ENCODE assay signal across 7 cellular contexts in genomic region chr1:53982034-53982761, GRCh38. TPM values are rescaled to one million over a fixed set of nuclear protein-coding genes. Genes with fewer than 3 reads are reported as not detected.
DNase-seq lines count a peak whose midpoint lies in the region; ATAC-seq and TF ChIP-seq lines count a peak whose summit lies in the region.

No MANE protein-coding gene starts in this region.

- H3K4me2 ChIP-seq in Karpas-422 (ENCODE audit: low read depth, low read length, poor library complexity, severe bottlenecking) = peak overlapping the region; percentile 6

- no peaks in the 10 kb centered on the region for H3K79me2 ChIP-seq in Karpas-422 (ENCODE audit: low read length)

- TF ChIP-seq CTCF in astrocyte of the spinal cord (IDR thresholded peaks at IDR 0.05; ENCODE audit: low read depth, low read length) (no peak), spleen (IDR thresholded peaks at IDR 0.05 in 8 of 11, conservative IDR thresholded peaks at IDR 0.05 in 3 of 11) (no peak)

- no peak for DNase-seq in Karpas-422
- DNase-seq in astrocyte of the spinal cord (ENCODE audit: low read depth, low spot score) = peak; percentile 22
- DNase-seq in islet precursor cell = peak; percentile 74
- DNase-seq in spleen = no peak
- no peak for DNase-seq in RKO (ENCODE audit: low spot score)
- no peak for DNase-seq in LoVo (ENCODE audit: low spot score)

- no peaks in the 10 kb centered on the region for H3K9me3 ChIP-seq in Karpas-422 (ENCODE audit: low read length)
- H3K9me3 ChIP-seq in spleen = no peaks in the 10 kb centered on the region

- H3K4me1 ChIP-seq in Karpas-422 (ENCODE audit: low read length) = peaks cover 10% of the 10 kb centered on the region
- H3K4me1 ChIP-seq in spleen = peaks cover 0 to 14% (median 8%) of the 10 kb centered on the region in 6 donors

- 45 to 48% (median 46%) methylated on average over 20 of the region's 20 CpGs for WGBS in spleen, 5 donors

- H3K27me3 ChIP-seq in Karpas-422 (ENCODE audit: low read length) (no peaks in the 10 kb centered on the region), spleen (replicated peaks in 1 of 7) (peaks cover 0 to 5% (median 0%) of the 10 kb centered on the region in 7 donors)

- H3K27ac ChIP-seq in Karpas-422 (ENCODE audit: low read length) (no peak overlapping the region), spleen (peak overlapping the region in 2 of 8 donors; percentile 26 to 53)

- no peak overlapping the region for H3K9ac ChIP-seq in Karpas-422 (ENCODE audit: low read length)

- H4K20me1 ChIP-seq in Karpas-422 (ENCODE audit: insufficient read depth, low read depth, low read length) = no peaks in the 10 kb centered on the region

- no peak for ATAC-seq in GM19463 (IDR thresholded peaks at IDR 0.05; ENCODE audit: unreplicated experiment)

- no peak for TF ChIP-seq POLR2A in spleen (IDR thresholded peaks at IDR 0.05)

- no peaks in the 10 kb centered on the region for H3K36me3 ChIP-seq in Karpas-422 (ENCODE audit: insufficient read depth, low read length)
- no peaks in the 10 kb centered on the region for H3K36me3 ChIP-seq in spleen

- intact Hi-C loops in spleen (cut with DNase I; ENCODE audit: low total_unique reads) = no loop called here

- no peaks in the 10 kb centered on the region for H3K9me2 ChIP-seq in Karpas-422 (replicated peaks; ENCODE audit: insufficient read depth, low read length)

- H3K4me3 ChIP-seq in Karpas-422 (ENCODE audit: low read length) (no peak overlapping the region), astrocyte of the spinal cord (ENCODE audit: low read depth, low read length) (peak overlapping the region; percentile 6), spleen (peak overlapping the region in 5 of 8 donors; percentile 0 to 54 (median 22))

- no peak overlapping the region for H2AFZ ChIP-seq in Karpas-422 (ENCODE audit: low read length)

- in situ Hi-C loops in astrocyte of the spinal cord (cut with HindIII; ENCODE audit: low sequenced_read_pairs) = no loop called here

RNA-seq across cellular contexts. Expression of gene LDLRAD1, which starts 35.8 kb away (rescaled TPM):
- not detected in 2 replicates for total RNA-seq in Karpas-422 (2014; rRNA removed; shearing (Covaris generic); ENCODE audit: low replicate concordance)
- total RNA-seq in spleen = not detected
- polyA plus RNA-seq in spleen = not detected

RNA-seq across cellular contexts. Expression of gene LRRC42, which starts 36.0 kb away (rescaled TPM):
- total RNA-seq in Karpas-422 (2014; rRNA removed; shearing (Covaris generic); ENCODE audit: low replicate concordance) = 37.7 and 50.1 TPM in 2 replicates
- 10 to 100 TPM in 6 of 7 donors, 1 to 10 TPM in 1; 9.7 to 13.8 (median 11.6) TPM for total RNA-seq in spleen
- polyA plus RNA-seq in spleen = 1 to 10 TPM; 4.9 to 9.5 (median 5.5) TPM

RNA-seq across cellular contexts. Expression of gene IFT25, which starts 36.7 kb away (rescaled TPM):
- 79.3 and 102 TPM in 2 replicates for total RNA-seq in Karpas-422 (2014; rRNA removed; shearing (Covaris generic); ENCODE audit: low replicate concordance)
- total RNA-seq in spleen = 10 to 100 TPM; 23.7 to 38.1 (median 27.6) TPM
- 10 to 100 TPM; 24.6 to 31.4 (median 28.3) TPM for polyA plus RNA-seq in spleen

Comparison
In these comparisons a context has a peak if more than half of its experiments do, and no peak if none do; other contexts are left out.
1. DNase-seq: peak in astrocyte of the spinal cord (single experiment) and islet precursor cell (single experiment); none in Karpas-422 (single experiment), spleen (single experiment), RKO (single experiment) and LoVo (single experiment).